Comparison of ENCODE assay signal across 21 cellular contexts in the genomic region with DNA sequence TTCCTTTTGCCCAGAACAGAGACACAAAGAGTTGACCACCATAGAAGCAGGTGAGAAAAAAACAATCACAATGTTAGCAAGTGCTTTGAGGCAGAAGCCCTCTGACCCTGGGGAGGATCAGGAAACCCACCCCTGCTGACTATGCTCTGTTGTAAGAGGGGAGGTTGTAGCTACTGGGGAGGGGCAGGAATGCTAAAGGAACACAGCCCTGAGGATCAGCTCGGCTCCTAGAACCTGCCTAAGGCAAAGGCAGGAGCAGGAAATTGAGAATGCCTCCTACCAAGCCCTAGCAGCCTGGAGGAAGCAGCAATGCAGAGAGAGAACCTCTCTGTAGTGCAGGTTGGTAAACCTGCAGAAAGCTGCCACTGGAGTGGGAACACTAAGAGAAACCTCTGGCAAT.
A peak's percentile ranks its signal among the peaks of the same experiment; 100 is the strongest.
DNase-seq lines count a peak whose midpoint lies in the region; ATAC-seq and TF ChIP-seq lines count a peak whose summit lies in the region.
"Had no signal": no experiment of that assay in that cellular context is flagged by ENCODE, and none has a peak within 500 bp of the region (broad histone marks: within the 10 kb centered on the region; RNA-seq: fewer than 3 reads in every experiment).

No MANE protein-coding gene starts in this region.

- no peaks in the 10 kb centered on the region for H3K27me3 ChIP-seq in H7 (ENCODE audit: control insufficient read depth, insufficient read depth, low read length)

- H3K27me3 Mint-ChIP-seq in effector memory CD8-positive, alpha-beta T cell, result peaks cover 0 to 5% of the 10 kb centered on the region in 2 donors
- no peaks in the 10 kb centered on the region for H3K27me3 Mint-ChIP-seq in progenitor cell of endocrine pancreas

- H3K4me1 Mint-ChIP-seq in effector memory CD8-positive, alpha-beta T cell (ENCODE audit: low read depth in 2 of 2), result peaks cover 0 to 2% of the 10 kb centered on the region in 2 donors
- H3K4me1 Mint-ChIP-seq in progenitor cell of endocrine pancreas (ENCODE audit: low read depth), result no peaks in the 10 kb centered on the region
- H3K4me1 Mint-ChIP-seq: IgD-negative memory B cell had no signal

- no peaks in the 10 kb centered on the region for H3K9me3 Mint-ChIP-seq in effector memory CD8-positive, alpha-beta T cell
- peaks cover 3% of the 10 kb centered on the region for H3K9me3 Mint-ChIP-seq in progenitor cell of endocrine pancreas (ENCODE audit: low read depth)
- H3K9me3 Mint-ChIP-seq: IgD-negative memory B cell had no signal

- H3K4me3 ChIP-seq in H7 (ENCODE audit: insufficient read depth, low read depth, low read length), result no peak overlapping the region
- H3K4me3 ChIP-seq: HAP-1 had no signal

- H3K4me3 Mint-ChIP-seq in effector memory CD8-positive, alpha-beta T cell, result no peak overlapping the region
- H3K4me3 Mint-ChIP-seq in progenitor cell of endocrine pancreas (ENCODE audit: low read depth), result no peak overlapping the region
- H3K4me3 Mint-ChIP-seq: IgD-negative memory B cell had no signal

- H3K36me3 Mint-ChIP-seq in effector memory CD8-positive, alpha-beta T cell (ENCODE audit: insufficient read depth), result no peaks in the 10 kb centered on the region
- no peaks in the 10 kb centered on the region for H3K36me3 Mint-ChIP-seq in progenitor cell of endocrine pancreas (ENCODE audit: insufficient read depth)
- H3K36me3 Mint-ChIP-seq: IgD-negative memory B cell had no signal

- DNase-seq in H7 (peak; percentile 19), islet precursor cell (peak; percentile 59), progenitor cell of endocrine pancreas (ENCODE audit: low spot score, unreplicated experiment) (no peak), NCI-H2081 treated with DMSO at 0.1 percent for 48 hours (lab: John Stamatoyannopoulos, UW) (no peak), NCI-H82 treated with DMSO at 0.1 percent for 48 hours (lab: John Stamatoyannopoulos, UW; ENCODE audit: unreplicated experiment) (no peak)
- DNase-seq in effector memory CD8-positive, alpha-beta T cell, result no peak
- DNase-seq: Calu3, DMS79 treated with DMSO at 0.1 percent for 48 hours, MM.1S, NCI-H1694 treated with DMSO at 0.1 percent for 48 hours, NCI-H2081, NCI-H2171, NCI-H226, NCI-H510A, NCI-H748 treated with DMSO at 0.1 percent for 48 hours, SHP77 had no signal

- peak overlapping the region; percentile 1 to 11 for H3K27ac Mint-ChIP-seq in effector memory CD8-positive, alpha-beta T cell
- peak overlapping the region; percentile 1 for H3K27ac Mint-ChIP-seq in progenitor cell of endocrine pancreas
- H3K27ac Mint-ChIP-seq: IgD-negative memory B cell had no signal

- no peak for TF ChIP-seq CTCF in progenitor cell of endocrine pancreas (IDR thresholded peaks at IDR 0.05; ENCODE audit: unreplicated experiment)

- no peak for ATAC-seq in effector memory CD8-positive, alpha-beta T cell (replicated peaks)
- ATAC-seq in HG02759 (IDR thresholded peaks at IDR 0.05; ENCODE audit: unreplicated experiment), result no peak
- no peak for ATAC-seq in GM19452 (IDR thresholded peaks at IDR 0.05; ENCODE audit: unreplicated experiment)
- ATAC-seq: Panc1 had no signal

- no peaks in the 10 kb centered on the region for H3K36me3 ChIP-seq in H7 (replicated peaks; ENCODE audit: control insufficient read depth, insufficient read depth, low read length)
- H3K36me3 ChIP-seq: HAP-1 had no signal

Comparison
In these comparisons a context has a peak if more than half of its experiments do, and no peak if none do; other contexts are left out.
1. DNase-seq: peak in H7 (single experiment) and islet precursor cell (single experiment); none in effector memory CD8-positive, alpha-beta T cell (0 of 3), progenitor cell of endocrine pancreas (single experiment), NCI-H2081 treated with DMSO at 0.1 percent for 48 hours (single experiment) and NCI-H82 treated with DMSO at 0.1 percent for 48 hours (single experiment).